15 cellular contexts compared by ENCODE assay signal in the genomic region with DNA sequence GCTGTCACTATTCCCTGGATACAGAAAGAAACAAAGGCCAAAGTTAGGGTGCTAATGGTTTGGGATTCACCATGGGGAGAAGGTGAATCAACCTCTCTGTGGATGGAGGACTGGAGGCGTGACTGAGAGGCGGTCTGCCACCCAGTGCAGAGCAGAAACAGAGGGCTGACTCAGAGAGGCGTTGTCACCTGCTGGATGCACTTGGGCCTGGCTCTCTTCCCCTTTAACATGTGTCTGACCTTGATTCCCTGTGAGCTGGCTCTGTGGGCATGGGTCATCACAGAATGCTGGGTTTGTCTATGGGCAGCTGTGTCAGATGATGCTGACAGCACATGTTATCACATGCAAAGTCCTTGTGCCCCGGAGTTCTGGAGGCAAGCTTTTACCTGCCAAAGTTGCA.
DNase-seq lines count a peak whose midpoint lies in the region; ATAC-seq and TF ChIP-seq lines count a peak whose summit lies in the region.
"Had no signal": no experiment of that assay in that cellular context is flagged by ENCODE, and none has a peak within 500 bp of the region (broad histone marks: within the 10 kb centered on the region; RNA-seq: fewer than 3 reads in every experiment).

No MANE protein-coding gene starts in this region.

- TF ChIP-seq RAD21 in SK-N-SH (IDR thresholded peaks at IDR 0.05; ENCODE audit: low read length), result no peak

- no peak for TF ChIP-seq POLR2A in prostate gland (IDR thresholded peaks at IDR 0.05)

- H3K4me3 ChIP-seq in SK-N-SH (ENCODE audit: low read depth in 2 of 2, low read length in 1 of 2), result no peak overlapping the region
- no peak overlapping the region for H3K4me3 ChIP-seq in psoas muscle
- H3K4me3 ChIP-seq in prostate gland, result no peak overlapping the region
- H3K4me3 ChIP-seq: thoracic aorta had no signal

- no peaks in the 10 kb centered on the region for H3K9me3 ChIP-seq in SK-N-SH
- H3K9me3 ChIP-seq in psoas muscle, result no peaks in the 10 kb centered on the region
- no peaks in the 10 kb centered on the region for H3K9me3 ChIP-seq in prostate gland
- H3K9me3 ChIP-seq: thoracic aorta had no signal

- H3K4me1 ChIP-seq in SK-N-SH (ENCODE audit: control insufficient read depth in 1 of 2, insufficient read depth in 2 of 2, low read depth in 1 of 2, low read length in 1 of 2) (peaks cover 17 to 30% of the 10 kb centered on the region in 2 experiments; a peak in 3 of 4 replicates), psoas muscle (peaks cover 17% of the 10 kb centered on the region), prostate gland (replicated peaks) (no peaks in the 10 kb centered on the region)

- POLR2A ChIA-PET in SK-N-SH (lab: Yijun Ruan, JAX), result no interaction called here

- DNase-seq in HUDEP-2 (lab: John Stamatoyannopoulos, UW; ENCODE audit: unreplicated experiment in 76 of 76) (peak in 66 of 76 experiments; percentile 5 to 83 (median 51)), SK-N-SH (no peak), psoas muscle (peak in 1 of 2 donors; percentile 27), Ammon's horn (ENCODE audit: low spot score) (no peak), MV-4-11 (lab: John Stamatoyannopoulos, UW) (no peak), prostate gland (ENCODE audit: low spot score) (no peak)
- DNase-seq: activated CD4-positive, alpha-beta T cell treated with anti-CD3 and anti-CD28 coated beads, Interleukin-2, amount 50 U/mL, for 4 hours; activated gamma-delta T cell treated with Interleukin-2 at 50 U/mL for 16 hours; amniotic stem cell; immature natural killer cell; NCI-H1694 treated with DMSO at 0.1 percent for 48 hours; right cardiac atrium had no signal

- H3K9me2 ChIP-seq in SK-N-SH, result no peaks in the 10 kb centered on the region

- no peak overlapping the region for H2AFZ ChIP-seq in SK-N-SH (ENCODE audit: low read depth)

- WGBS in SK-N-SH (ENCODE audit: low lambda C conversion rate), result 87% methylated on average over 4 of the region's 4 CpGs
- 75 to 80% (median 76%) methylated on average over 3 to 4 of the region's 4 CpGs for WGBS in psoas muscle, 3 donors
- WGBS in prostate gland, result 84% methylated on average over 4 of the region's 4 CpGs

- no peak for TF ChIP-seq EP300 in SK-N-SH (IDR thresholded peaks at IDR 0.05; ENCODE audit: borderline replicate concordance in 1 of 2, low read depth in 1 of 2, low read length in 1 of 2)

- H3K27ac ChIP-seq in SK-N-SH (ENCODE audit: low read depth in 2 of 2, low read length in 1 of 2), result peak overlapping the region in 1 of 2 experiments; percentile 96; a peak in 2 of 4 replicates
- H3K27ac ChIP-seq in psoas muscle, result no peak overlapping the region
- no peak overlapping the region for H3K27ac ChIP-seq in prostate gland
- H3K27ac ChIP-seq: thoracic aorta, VCaP had no signal

- CTCF ChIA-PET in SK-N-SH (lab: Yijun Ruan, JAX), result interaction anchor here (0.6 to 2.1 kb wide), 6 partner anchors 37 to 459 kb away, joined by 3 to 7 read pairs (median 5); no protein-coding TSS in a partner anchor

- H3K27me3 ChIP-seq in SK-N-SH (ENCODE audit: insufficient read depth) (no peaks in the 10 kb centered on the region), psoas muscle (ENCODE audit: insufficient read depth in 3 of 3, low read length in 2 of 3) (no peaks in the 10 kb centered on the region), prostate gland (replicated peaks; ENCODE audit: insufficient read depth) (no peaks in the 10 kb centered on the region)

- no peak overlapping the region for H3K9ac ChIP-seq in SK-N-SH

- intact Hi-C loops in psoas muscle (cut with DNase I) (loop anchor here in 1 of 2 donors (10.0 kb wide), 1 partner anchor 195 kb away; no protein-coding TSS in a partner anchor), prostate gland (cut with DNase I) (no loop called here)

- H3K79me2 ChIP-seq in SK-N-SH (ENCODE audit: insufficient read depth), result peaks cover 2% of the 10 kb centered on the region; the same call in 1 of the 2 replicates

- H4K20me1 ChIP-seq in SK-N-SH (ENCODE audit: insufficient read depth), result no peaks in the 10 kb centered on the region

- peak overlapping the region; percentile 40; the same call in 1 of the 2 replicates for H3K4me2 ChIP-seq in SK-N-SH

- H3F3A ChIP-seq in SK-N-SH (replicated peaks; ENCODE audit: insufficient read depth), result no peaks in the 10 kb centered on the region

- H3K36me3 ChIP-seq in SK-N-SH (replicated peaks in 1 of 2; ENCODE audit: control insufficient read depth in 1 of 2, insufficient read depth in 2 of 2, low read length in 1 of 2) (no peaks in the 10 kb centered on the region), psoas muscle (ENCODE audit: insufficient read depth in 1 of 2, low read depth in 1 of 2) (no peaks in the 10 kb centered on the region), prostate gland (no peaks in the 10 kb centered on the region)
- H3K36me3 ChIP-seq: thoracic aorta had no signal

- no peak for TF ChIP-seq CTCF in SK-N-SH (IDR thresholded peaks at IDR 0.05)
- TF ChIP-seq CTCF in psoas muscle (IDR thresholded peaks at IDR 0.05), result no peak
- TF ChIP-seq CTCF in prostate gland (IDR thresholded peaks at IDR 0.05), result no peak

- ATAC-seq in esophagus mucosa (peak; percentile 98), psoas muscle (peak; percentile 70 to 89 (median 75))
- ATAC-seq: right cardiac atrium had no signal

TF ChIP-seq in SK-N-SH, 30 proteins besides CTCF, POLR2A, EP300 and RAD21:
- TF ChIP-seq MEF2A (IDR thresholded peaks at IDR 0.05; ENCODE audit: borderline replicate concordance, low read depth) (no peak), YY1 (IDR thresholded peaks at IDR 0.05; ENCODE audit: low read depth) (no peak), GABPA (IDR thresholded peaks at IDR 0.05; ENCODE audit: low read depth) (no peak), RFX5 (IDR thresholded peaks at IDR 0.05; ENCODE audit: low read length) (no peak), TEAD4 (IDR thresholded peaks at IDR 0.05; ENCODE audit: borderline replicate concordance, insufficient read depth) (no peak), TCF12 (IDR thresholded peaks at IDR 0.05) (no peak), POLR2AphosphoS5 (IDR thresholded peaks at IDR 0.05; ENCODE audit: low read depth, low read length) (no peak), SIN3A (IDR thresholded peaks at IDR 0.05; ENCODE audit: borderline replicate concordance, low read depth, low read length) (no peak), FOSL2 (IDR thresholded peaks at IDR 0.05; ENCODE audit: borderline replicate concordance, low read depth) (no peak), GATA2 (CRISPR knock-in tag; IDR thresholded peaks at IDR 0.05) (no peak), NRF1 (IDR thresholded peaks at IDR 0.05; ENCODE audit: low read depth, low read length) (no peak), FOXJ3 (CRISPR knock-in tag; IDR thresholded peaks at IDR 0.05) (no peak)
- TF ChIP-seq, protein P1, sequence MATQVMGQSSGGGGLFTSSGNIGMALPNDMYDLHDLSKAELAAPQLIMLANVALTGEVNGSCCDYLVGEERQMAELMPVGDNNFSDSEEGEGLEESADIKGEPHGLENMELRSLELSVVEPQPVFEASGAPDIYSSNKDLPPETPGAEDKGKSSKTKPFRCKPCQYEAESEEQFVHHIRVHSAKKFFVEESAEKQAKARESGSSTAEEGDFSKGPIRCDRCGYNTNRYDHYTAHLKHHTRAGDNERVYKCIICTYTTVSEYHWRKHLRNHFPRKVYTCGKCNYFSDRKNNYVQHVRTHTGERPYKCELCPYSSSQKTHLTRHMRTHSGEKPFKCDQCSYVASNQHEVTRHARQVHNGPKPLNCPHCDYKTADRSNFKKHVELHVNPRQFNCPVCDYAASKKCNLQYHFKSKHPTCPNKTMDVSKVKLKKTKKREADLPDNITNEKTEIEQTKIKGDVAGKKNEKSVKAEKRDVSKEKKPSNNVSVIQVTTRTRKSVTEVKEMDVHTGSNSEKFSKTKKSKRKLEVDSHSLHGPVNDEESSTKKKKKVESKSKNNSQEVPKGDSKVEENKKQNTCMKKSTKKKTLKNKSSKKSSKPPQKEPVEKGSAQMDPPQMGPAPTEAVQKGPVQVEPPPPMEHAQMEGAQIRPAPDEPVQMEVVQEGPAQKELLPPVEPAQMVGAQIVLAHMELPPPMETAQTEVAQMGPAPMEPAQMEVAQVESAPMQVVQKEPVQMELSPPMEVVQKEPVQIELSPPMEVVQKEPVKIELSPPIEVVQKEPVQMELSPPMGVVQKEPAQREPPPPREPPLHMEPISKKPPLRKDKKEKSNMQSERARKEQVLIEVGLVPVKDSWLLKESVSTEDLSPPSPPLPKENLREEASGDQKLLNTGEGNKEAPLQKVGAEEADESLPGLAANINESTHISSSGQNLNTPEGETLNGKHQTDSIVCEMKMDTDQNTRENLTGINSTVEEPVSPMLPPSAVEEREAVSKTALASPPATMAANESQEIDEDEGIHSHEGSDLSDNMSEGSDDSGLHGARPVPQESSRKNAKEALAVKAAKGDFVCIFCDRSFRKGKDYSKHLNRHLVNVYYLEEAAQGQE (IDR thresholded peaks at IDR 0.05; ENCODE audit: low read depth, low read length), result no peak

Comparison
In these comparisons a context has a peak if more than half of its experiments do, and no peak if none do; other contexts are left out.
1. DNase-seq: peak in HUDEP-2 (66 of 76); none in SK-N-SH (single experiment), Ammon's horn (single experiment), MV-4-11 (single experiment) and prostate gland (single experiment).